Comparison of ENCODE assay signal across 29 cellular contexts in genomic region chr20:23484081-23484480, GRCh38. TPM values are rescaled to one million over a fixed set of nuclear protein-coding genes. Genes with fewer than 3 reads are reported as not detected.
"Had no signal": no experiment of that assay in that cellular context is flagged by ENCODE, and none has a peak within 500 bp of the region (broad histone marks: within the 10 kb centered on the region; RNA-seq: fewer than 3 reads in every experiment).

No MANE protein-coding gene starts in this region.

- H3K27ac Mint-ChIP-seq: activated CD4-positive, alpha-beta memory T cell treated with anti-CD3 and anti-CD28 coated beads, Interleukin-2, amount 10 ng/mL, durations not matched to agents 7 days and 5 days; activated CD8-positive, alpha-beta memory T cell treated with anti-CD3 and anti-CD28 coated beads, Interleukin-2, amount 10 ng/mL, durations not matched to agents 7 days and 5 days; activated naive CD4-positive, alpha-beta T cell treated with anti-CD3 and anti-CD28 coated beads, Interleukin-2, amount 50 U/mL, for 72 hours; brain; dendritic cell treated with granulocyte-macrophage colony-stimulating factor and Interleukin-4, amounts not matched to agents 40 ng/mL and 50 ng/mL, for 4 days; natural killer cell treated with Interleukin-12 subunit alpha and Interleukin-12 subunit beta and Interleukin-15 and Interleukin-18, amount 100 ng/mL, for 72 hours had no signal

- H3K4me3 Mint-ChIP-seq: activated CD4-positive, alpha-beta memory T cell treated with anti-CD3 and anti-CD28 coated beads, Interleukin-2, amount 10 ng/mL, durations not matched to agents 7 days and 5 days; activated CD8-positive, alpha-beta memory T cell treated with anti-CD3 and anti-CD28 coated beads, Interleukin-2, amount 10 ng/mL, durations not matched to agents 7 days and 5 days; brain; dendritic cell treated with granulocyte-macrophage colony-stimulating factor and Interleukin-4, amounts not matched to agents 40 ng/mL and 50 ng/mL, for 4 days; natural killer cell treated with Interleukin-12 subunit alpha and Interleukin-12 subunit beta and Interleukin-15 and Interleukin-18, amount 100 ng/mL, for 72 hours had no signal

- H3K4me1 Mint-ChIP-seq: activated CD4-positive, alpha-beta memory T cell treated with anti-CD3 and anti-CD28 coated beads, Interleukin-2, amount 10 ng/mL, durations not matched to agents 7 days and 5 days; activated CD8-positive, alpha-beta memory T cell treated with anti-CD3 and anti-CD28 coated beads, Interleukin-2, amount 10 ng/mL, durations not matched to agents 7 days and 5 days; brain had no signal

- H3K27ac ChIP-seq: foreskin keratinocyte, left lung, neutrophil, ovary, prostate gland, upper lobe of right lung had no signal

- DNase-seq: activated CD4-positive, alpha-beta memory T cell treated with anti-CD3 and anti-CD28 coated beads, Interleukin-2, amount 10 ng/mL, durations not matched to agents 7 days and 5 days; activated CD4-positive, alpha-beta T cell treated with anti-CD3 and anti-CD28 coated beads for 48 hours; activated CD8-positive, alpha-beta memory T cell treated with anti-CD3 and anti-CD28 coated beads, Interleukin-2, amount 10 ng/mL, durations not matched to agents 7 days and 5 days; activated effector memory CD4-positive, alpha-beta T cell treated with anti-CD3 and anti-CD28 coated beads, Interleukin-2, amount 50 U/mL, for 16 hours; activated T-cell treated with anti-CD3 and anti-CD28 coated beads for 4 hours; aorta; caudate nucleus; effector CD8-positive, alpha-beta T cell; left lung; midbrain; ovary; stimulated activated CD4-positive, alpha-beta T cell treated with anti-CD3 and anti-CD28 coated beads, Interleukin-2, amount 100 ng/mL, for 48 hours; stimulated activated naive CD4-positive, alpha-beta T cell treated with Interleukin-2 at 50 U/mL for 16 hours; upper lobe of right lung had no signal

- H3K36me3 ChIP-seq: left lung, neutrophil, ovary, prostate gland, upper lobe of right lung had no signal

- H3K9me3 Mint-ChIP-seq: activated CD4-positive, alpha-beta memory T cell treated with anti-CD3 and anti-CD28 coated beads, Interleukin-2, amount 10 ng/mL, durations not matched to agents 7 days and 5 days; dendritic cell treated with granulocyte-macrophage colony-stimulating factor and Interleukin-4, amounts not matched to agents 40 ng/mL and 50 ng/mL, for 4 days; natural killer cell treated with Interleukin-12 subunit alpha and Interleukin-12 subunit beta and Interleukin-15 and Interleukin-18, amount 100 ng/mL, for 72 hours had no signal

- H3K4me1 ChIP-seq: foreskin keratinocyte, left lung, prostate gland, upper lobe of right lung had no signal

- H3K9me3 ChIP-seq: left lung, neutrophil, ovary, prostate gland, upper lobe of right lung had no signal

- H3K4me3 ChIP-seq: left lung, lung, ovary, prostate gland, upper lobe of right lung had no signal

- H3K27me3 ChIP-seq: foreskin keratinocyte, left lung, neutrophil, ovary, upper lobe of right lung had no signal

- H3K27me3 Mint-ChIP-seq: dendritic cell treated with granulocyte-macrophage colony-stimulating factor and Interleukin-4, amounts not matched to agents 40 ng/mL and 50 ng/mL, for 4 days; natural killer cell treated with Interleukin-12 subunit alpha and Interleukin-12 subunit beta and Interleukin-15 and Interleukin-18, amount 100 ng/mL, for 72 hours had no signal

- ATAC-seq: activated CD8-positive, alpha-beta memory T cell treated with anti-CD3 and anti-CD28 coated beads, Interleukin-2, amount 10 ng/mL, durations not matched to agents 7 days and 5 days; activated naive CD4-positive, alpha-beta T cell treated with anti-CD3 and anti-CD28 coated beads, Interleukin-2, amount 50 U/mL, for 72 hours; foreskin keratinocyte; left lung; natural killer cell treated with Interleukin-12 subunit alpha and Interleukin-12 subunit beta and Interleukin-15 and Interleukin-18, amount 100 ng/mL, for 72 hours; upper lobe of right lung had no signal

- H3K36me3 Mint-ChIP-seq: activated CD8-positive, alpha-beta memory T cell treated with anti-CD3 and anti-CD28 coated beads, Interleukin-2, amount 10 ng/mL, durations not matched to agents 7 days and 5 days; activated naive CD4-positive, alpha-beta T cell treated with anti-CD3 and anti-CD28 coated beads, Interleukin-2, amount 50 U/mL, for 72 hours; brain; natural killer cell treated with Interleukin-12 subunit alpha and Interleukin-12 subunit beta and Interleukin-15 and Interleukin-18, amount 100 ng/mL, for 72 hours had no signal

RNA-seq across cellular contexts. Expression of gene CST8, which starts 6.8 kb away (rescaled TPM):
- total RNA-seq: activated CD4-positive, alpha-beta memory T cell treated with anti-CD3 and anti-CD28 coated beads, Interleukin-2, amount 10 ng/mL, durations not matched to agents 7 days and 5 days; activated CD8-positive, alpha-beta memory T cell treated with anti-CD3 and anti-CD28 coated beads, Interleukin-2, amount 10 ng/mL, durations not matched to agents 7 days and 5 days; activated naive CD4-positive, alpha-beta T cell treated with anti-CD3 and anti-CD28 coated beads, Interleukin-2, amount 50 U/mL, for 72 hours; aorta; foreskin keratinocyte; glomerular endothelial cell; kidney epithelial cell; left lung; lung; natural killer cell treated with Interleukin-12 subunit alpha and Interleukin-12 subunit beta and Interleukin-15 and Interleukin-18, amount 100 ng/mL, for 72 hours; ovary; subcutaneous adipose tissue; T-helper 2 cell treated with Interferon-gamma antibody and Interleukin-4, amounts not matched to agents 100 ng/mL and 5 ng/mL, for 36 hours; upper lobe of right lung had no signal
- polyA plus RNA-seq: adipose tissue, aorta, esophagus, foreskin keratinocyte, lung, ovary, thymus had no signal

RNA-seq across cellular contexts. Expression of gene CST11, which starts 31.4 kb away (rescaled TPM):
- total RNA-seq: activated CD4-positive, alpha-beta memory T cell treated with anti-CD3 and anti-CD28 coated beads, Interleukin-2, amount 10 ng/mL, durations not matched to agents 7 days and 5 days; activated CD8-positive, alpha-beta memory T cell treated with anti-CD3 and anti-CD28 coated beads, Interleukin-2, amount 10 ng/mL, durations not matched to agents 7 days and 5 days; activated naive CD4-positive, alpha-beta T cell treated with anti-CD3 and anti-CD28 coated beads, Interleukin-2, amount 50 U/mL, for 72 hours; aorta; foreskin keratinocyte; glomerular endothelial cell; kidney epithelial cell; left lung; lung; natural killer cell treated with Interleukin-12 subunit alpha and Interleukin-12 subunit beta and Interleukin-15 and Interleukin-18, amount 100 ng/mL, for 72 hours; ovary; prostate gland; subcutaneous adipose tissue; T-helper 2 cell treated with Interferon-gamma antibody and Interleukin-4, amounts not matched to agents 100 ng/mL and 5 ng/mL, for 36 hours; upper lobe of right lung had no signal
- polyA plus RNA-seq: adipose tissue, aorta, foreskin keratinocyte, lung, ovary had no signal

RNA-seq across cellular contexts. Expression of gene CSTL1, which starts 44.6 kb away (rescaled TPM):
- total RNA-seq: activated CD4-positive, alpha-beta memory T cell treated with anti-CD3 and anti-CD28 coated beads, Interleukin-2, amount 10 ng/mL, durations not matched to agents 7 days and 5 days; activated CD8-positive, alpha-beta memory T cell treated with anti-CD3 and anti-CD28 coated beads, Interleukin-2, amount 10 ng/mL, durations not matched to agents 7 days and 5 days; activated naive CD4-positive, alpha-beta T cell treated with anti-CD3 and anti-CD28 coated beads, Interleukin-2, amount 50 U/mL, for 72 hours; aorta; foreskin keratinocyte; glomerular endothelial cell; kidney epithelial cell; left lung; lung; natural killer cell treated with Interleukin-12 subunit alpha and Interleukin-12 subunit beta and Interleukin-15 and Interleukin-18, amount 100 ng/mL, for 72 hours; ovary; prostate gland; subcutaneous adipose tissue; T-helper 2 cell treated with Interferon-gamma antibody and Interleukin-4, amounts not matched to agents 100 ng/mL and 5 ng/mL, for 36 hours; upper lobe of right lung had no signal
- polyA plus RNA-seq: adipose tissue, aorta, foreskin keratinocyte, lung, ovary had no signal
